13 cellular contexts compared by ENCODE assay signal in genomic region chr4:102335616-102336015, GRCh38.
"Had no signal": no experiment of that assay in that cellular context is flagged by ENCODE, and none has a peak within 500 bp of the region (broad histone marks: within the 10 kb centered on the region; RNA-seq: fewer than 3 reads in every experiment).

No MANE protein-coding gene starts in this region.

- H3K27ac ChIP-seq: dorsolateral prefrontal cortex, neutrophil, thyroid gland had no signal

- H3K9me3 ChIP-seq: neutrophil, thyroid gland had no signal

- H3K4me3 ChIP-seq: dorsolateral prefrontal cortex, thyroid gland had no signal

- H3K27me3 Mint-ChIP-seq: activated CD4-positive, alpha-beta memory T cell treated with anti-CD3 and anti-CD28 coated beads, Interleukin-2, amount 10 ng/mL, durations not matched to agents 7 days and 5 days; activated naive CD8-positive, alpha-beta T cell; naive B cell had no signal

- H3K9me3 Mint-ChIP-seq: activated CD4-positive, alpha-beta memory T cell treated with anti-CD3 and anti-CD28 coated beads, Interleukin-2, amount 10 ng/mL, durations not matched to agents 7 days and 5 days; activated T-helper 2 cell treated with anti-CD3 and anti-CD28 coated beads, Interferon-gamma antibody, Interleukin-2, Interleukin-4, amounts not matched to agents 10 μg/mL and 5 μg/mL and 100 μg/mL, durations not matched to agents 14 hours and 24 hours and 36 hours; naive B cell had no signal

- H3K27ac Mint-ChIP-seq: activated CD4-positive, alpha-beta memory T cell treated with anti-CD3 and anti-CD28 coated beads, Interleukin-2, amount 10 ng/mL, durations not matched to agents 7 days and 5 days; activated naive CD8-positive, alpha-beta T cell; activated T-helper 2 cell treated with anti-CD3 and anti-CD28 coated beads, Interferon-gamma antibody, Interleukin-2, Interleukin-4, amounts not matched to agents 10 μg/mL and 5 μg/mL and 100 μg/mL, durations not matched to agents 14 hours and 24 hours and 36 hours had no signal

- H3K36me3 ChIP-seq: neutrophil, thyroid gland had no signal

- H3K4me3 Mint-ChIP-seq: activated CD4-positive, alpha-beta memory T cell treated with anti-CD3 and anti-CD28 coated beads, Interleukin-2, amount 10 ng/mL, durations not matched to agents 7 days and 5 days; activated naive CD8-positive, alpha-beta T cell; naive B cell had no signal

- H3K4me1 ChIP-seq: thyroid gland had no signal

- ATAC-seq: esophagus mucosa had no signal

- DNase-seq: activated CD4-positive, alpha-beta memory T cell treated with anti-CD3 and anti-CD28 coated beads, Interleukin-2, amount 10 ng/mL, durations not matched to agents 7 days and 5 days; activated CD8-positive, alpha-beta memory T cell treated with anti-CD3 and anti-CD28 coated beads, Interleukin-2, amount 50 U/mL, for 48 hours; aorta; dorsolateral prefrontal cortex; naive B cell; retina; stimulated activated CD4-positive, alpha-beta T cell treated with anti-CD3 and anti-CD28 coated beads, Interleukin-15, amount 100 ng/mL, for 24 hours; stimulated activated CD4-positive, alpha-beta T cell treated with anti-CD3 and anti-CD28 coated beads, Interleukin-4, amount 100 ng/mL, for 24 hours; thyroid gland had no signal

- H3K27me3 ChIP-seq: dorsolateral prefrontal cortex, neutrophil, thyroid gland had no signal
